In the genomic region with DNA sequence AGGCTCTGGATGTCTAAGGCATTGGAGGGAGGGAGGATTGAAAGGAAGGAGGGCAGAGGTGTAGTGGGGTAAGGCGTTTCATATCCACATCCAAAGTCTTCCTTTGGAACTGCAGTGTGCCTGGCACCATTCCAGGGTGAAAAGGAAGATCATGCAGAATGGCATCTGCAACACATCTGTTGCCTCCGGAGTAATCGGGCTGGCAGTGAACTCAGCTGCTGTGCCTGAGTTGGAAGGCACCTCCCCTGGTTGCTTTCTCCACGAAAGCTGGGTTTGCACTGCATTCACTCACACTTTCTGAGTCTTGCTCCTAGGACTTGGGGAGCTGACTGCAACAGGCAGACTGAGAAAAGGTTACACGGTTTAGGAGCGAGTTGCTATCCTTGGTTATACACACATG, we compare ENCODE assay signal across 16 cellular contexts.
"Had no signal": no experiment of that assay in that cellular context is flagged by ENCODE, and none has a peak within 500 bp of the region (broad histone marks: within the 10 kb centered on the region; RNA-seq: fewer than 3 reads in every experiment).

No MANE protein-coding gene starts in this region.

- H3K4me3 ChIP-seq: colonic mucosa, skin epidermis, testis had no signal

- ATAC-seq: activated CD8-positive, alpha-beta T cell treated with anti-CD3 and anti-CD28 coated beads, Interleukin-2, amount 10 ng/mL, durations not matched to agents 7 days and 5 days; stimulated activated naive CD8-positive, alpha-beta T cell treated with anti-CD3 and anti-CD28 coated beads, Interleukin-15, amount 100 ng/mL, for 72 hours; WTC11 had no signal

- H3K27ac Mint-ChIP-seq: activated CD8-positive, alpha-beta T cell treated with anti-CD3 and anti-CD28 coated beads, Interleukin-2, amount 10 ng/mL, durations not matched to agents 7 days and 5 days; activated T-helper 1 cell treated with anti-CD3 and anti-CD28 coated beads, Interleukin-12 subunit alpha, Interleukin-12 subunit beta, Interleukin-2, Interleukin-4 antibody, amounts not matched to agents 30 ng/mL and 10 ng/mL and 1 ng/mL, durations not matched to agents 14 hours and 24 hours and 36 hours; stimulated activated naive CD8-positive, alpha-beta T cell treated with anti-CD3 and anti-CD28 coated beads, Interleukin-15, amount 100 ng/mL, for 72 hours; WTC11 had no signal

- H3K4me3 Mint-ChIP-seq: activated CD8-positive, alpha-beta T cell treated with anti-CD3 and anti-CD28 coated beads, Interleukin-2, amount 10 ng/mL, durations not matched to agents 7 days and 5 days; activated T-helper 1 cell treated with anti-CD3 and anti-CD28 coated beads, Interleukin-12 subunit alpha, Interleukin-12 subunit beta, Interleukin-2, Interleukin-4 antibody, amounts not matched to agents 30 ng/mL and 10 ng/mL and 1 ng/mL, durations not matched to agents 14 hours and 24 hours and 36 hours; stimulated activated naive CD8-positive, alpha-beta T cell treated with anti-CD3 and anti-CD28 coated beads, Interleukin-15, amount 100 ng/mL, for 72 hours; WTC11 had no signal

- H3K4me1 Mint-ChIP-seq: stimulated activated naive CD8-positive, alpha-beta T cell treated with anti-CD3 and anti-CD28 coated beads, Interleukin-15, amount 100 ng/mL, for 72 hours; WTC11 had no signal

- H3K4me1 ChIP-seq: colonic mucosa, testis had no signal

- H3K27ac ChIP-seq: colonic mucosa, neutrophil, skin epidermis, testis had no signal

- DNase-seq: activated CD4-positive, alpha-beta T cell treated with anti-CD3 and anti-CD28 coated beads for 48 hours; activated CD8-positive, alpha-beta memory T cell treated with anti-CD3 and anti-CD28 coated beads, Interleukin-2, amount 50 U/mL, for 48 hours; activated CD8-positive, alpha-beta T cell treated with anti-CD3 and anti-CD28 coated beads, Interleukin-2, amount 10 ng/mL, durations not matched to agents 7 days and 5 days; activated naive CD4-positive, alpha-beta T cell treated with Interleukin-2 at 50 U/mL for 16 hours; caudate nucleus; colonic mucosa; effector CD4-positive, alpha-beta T cell; hypothalamus; posterior cingulate gyrus; stimulated activated CD4-positive, alpha-beta T cell treated with anti-CD3 and anti-CD28 coated beads, Interleukin-4, amount 100 ng/mL, for 4 hours; stimulated activated naive CD8-positive, alpha-beta T cell treated with anti-CD3 and anti-CD28 coated beads, Interleukin-15, amount 100 ng/mL, for 72 hours; testis had no signal

- H3K9me3 Mint-ChIP-seq: activated T-helper 1 cell treated with anti-CD3 and anti-CD28 coated beads, Interleukin-12 subunit alpha, Interleukin-12 subunit beta, Interleukin-2, Interleukin-4 antibody, amounts not matched to agents 30 ng/mL and 10 ng/mL and 1 ng/mL, durations not matched to agents 14 hours and 24 hours and 36 hours; stimulated activated naive CD8-positive, alpha-beta T cell treated with anti-CD3 and anti-CD28 coated beads, Interleukin-15, amount 100 ng/mL, for 72 hours; WTC11 had no signal

- H3K36me3 Mint-ChIP-seq: WTC11 had no signal

- H3K36me3 ChIP-seq: colonic mucosa, neutrophil had no signal

- H3K9me3 ChIP-seq: colonic mucosa, neutrophil, testis had no signal

- H3K27me3 ChIP-seq: colonic mucosa, testis had no signal
